ENCODE assay signal across 33 cellular contexts in genomic region chr16:24871891-24872290, GRCh38. TPM values are rescaled to one million over a fixed set of nuclear protein-coding genes. Genes with fewer than 3 reads are reported as not detected.
"Had no signal": no experiment of that assay in that cellular context is flagged by ENCODE, and none has a peak within 500 bp of the region (broad histone marks: within the 10 kb centered on the region; RNA-seq: fewer than 3 reads in every experiment).

No MANE protein-coding gene starts in this region.

- H3K4me1 ChIP-seq: body of pancreas, breast epithelium had no signal

- H3K27me3 ChIP-seq: body of pancreas, brain microvascular endothelial cell, breast epithelium had no signal

- H3K4me3 ChIP-seq: body of pancreas, breast epithelium had no signal

- H3K9me3 ChIP-seq: body of pancreas, breast epithelium had no signal

- DNase-seq: activated CD4-positive, alpha-beta memory T cell treated with anti-CD3 and anti-CD28 coated beads, Interleukin-2, amount 10 ng/mL, durations not matched to agents 7 days and 5 days; activated CD4-positive, alpha-beta T cell treated with anti-CD3 and anti-CD28 coated beads for 1 hour; activated CD4-positive, alpha-beta T cell treated with anti-CD3 and anti-CD28 coated beads for 36 hours; activated CD4-positive, alpha-beta T cell treated with anti-CD3 and anti-CD28 coated beads for 48 hours; activated CD4-positive, alpha-beta T cell treated with anti-CD3 and anti-CD28 coated beads, Interleukin-2, amount 10 ng/mL, durations not matched to agents 7 days and 5 days; activated CD4-positive, alpha-beta T cell treated with anti-CD3 and anti-CD28 coated beads, Interleukin-2, amount 50 U/mL, for 48 hours; activated CD4-positive, CD25-positive, alpha-beta regulatory T cell; activated CD8-positive, alpha-beta memory T cell treated with anti-CD3 and anti-CD28 coated beads for 24 hours; activated CD8-positive, alpha-beta memory T cell treated with anti-CD3 and anti-CD28 coated beads, Interleukin-2, amount 10 ng/mL, durations not matched to agents 7 days and 5 days; activated CD8-positive, alpha-beta memory T cell treated with anti-CD3 and anti-CD28 coated beads, Interleukin-2, amount 50 U/mL, for 48 hours; activated CD8-positive, alpha-beta T cell treated with anti-CD3 and anti-CD28 coated beads, Interleukin-2, amount 10 ng/mL, durations not matched to agents 7 days and 5 days; activated effector memory CD4-positive, alpha-beta T cell treated with Interleukin-2 at 50 U/mL for 16 hours; activated gamma-delta T cell; activated naive CD4-positive, alpha-beta T cell treated with anti-CD3 and anti-CD28 coated beads, Interleukin-2, amount 10 ng/mL, durations not matched to agents 7 days and 5 days; activated naive CD4-positive, alpha-beta T cell treated with Interleukin-2 at 50 U/mL for 16 hours; activated naive CD8-positive, alpha-beta T cell treated with anti-CD3 and anti-CD28 coated beads, Interleukin-2, amount 10 ng/mL, durations not matched to agents 7 days and 5 days; activated naive CD8-positive, alpha-beta T cell treated with anti-CD3 and anti-CD28 coated beads, Interleukin-2, amount 50 U/mL, for 24 hours; activated T-cell treated with anti-CD3 and anti-CD28 coated beads, Interleukin-2, amount 50 U/mL, for 24 hours; activated T-cell treated with anti-CD3 and anti-CD28 coated beads, Interleukin-2, amount 50 U/mL, for 48 hours; aorta; body of pancreas; brain microvascular endothelial cell; caudate nucleus; cerebellar nuclear complex; SW 1271; T-helper 1 cell; T-helper 2 cell; T-helper 9 cell; WERI-Rb-1 had no signal

- H3K27ac ChIP-seq: body of pancreas, brain microvascular endothelial cell, breast epithelium, WERI-Rb-1 had no signal

- H3K36me3 ChIP-seq: brain microvascular endothelial cell, breast epithelium, WERI-Rb-1 had no signal

RNA-seq across cellular contexts. Expression of gene SLC5A11, which starts 26.1 kb away (rescaled TPM):
- total RNA-seq: activated CD4-positive, alpha-beta memory T cell treated with anti-CD3 and anti-CD28 coated beads, Interleukin-2, amount 10 ng/mL, durations not matched to agents 7 days and 5 days; activated CD4-positive, alpha-beta T cell treated with anti-CD3 and anti-CD28 coated beads for 36 hours; activated CD4-positive, alpha-beta T cell treated with anti-CD3 and anti-CD28 coated beads, Interleukin-2, amount 10 ng/mL, durations not matched to agents 7 days and 5 days; activated CD8-positive, alpha-beta memory T cell treated with anti-CD3 and anti-CD28 coated beads, Interleukin-2, amount 10 ng/mL, durations not matched to agents 7 days and 5 days; activated T-helper 2 cell treated with anti-CD3 and anti-CD28 coated beads, Interferon-gamma antibody, Interleukin-2, Interleukin-4, amounts not matched to agents 10 μg/mL and 5 μg/mL and 100 μg/mL, durations not matched to agents 14 hours and 24 hours and 36 hours; aorta; astrocyte; body of pancreas; WTC11 had no signal
